Comparison of ENCODE assay signal across 26 cellular contexts in the genomic region with DNA sequence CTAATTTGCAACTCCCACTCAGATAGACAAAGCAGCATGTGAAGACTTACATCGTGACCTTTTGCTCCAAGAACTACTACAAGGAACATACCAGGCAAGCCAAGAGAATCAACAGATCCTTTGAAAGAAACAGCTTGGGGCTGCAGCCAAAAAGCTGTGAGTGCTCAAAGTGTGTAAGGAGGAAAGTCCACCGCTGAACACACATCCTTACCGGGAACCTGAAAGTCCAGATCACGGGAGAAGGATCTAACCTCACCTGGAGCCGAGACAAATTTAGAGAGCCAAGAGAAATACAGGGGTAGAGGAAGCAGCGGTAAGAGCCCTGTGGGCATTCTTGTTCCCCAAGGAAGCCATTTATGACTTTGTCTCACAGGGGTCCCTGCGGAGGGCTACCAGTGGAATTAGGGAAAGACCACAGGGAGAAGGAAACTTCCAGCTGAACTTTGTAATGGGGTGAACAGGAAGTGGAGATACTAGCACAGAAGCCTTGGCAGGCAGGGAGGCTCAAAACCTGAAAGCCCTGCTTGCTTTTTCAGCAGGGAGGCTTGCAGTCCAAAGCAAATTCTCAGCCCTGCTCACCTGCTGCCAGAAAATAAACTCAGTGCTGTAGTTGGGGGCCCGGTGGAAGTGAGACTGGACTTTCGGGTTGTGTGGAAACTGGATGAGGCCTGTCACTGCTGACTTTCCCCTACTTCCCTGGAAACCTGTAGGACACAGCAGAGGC.
"Had no signal": no experiment of that assay in that cellular context is flagged by ENCODE, and none has a peak within 500 bp of the region (broad histone marks: within the 10 kb centered on the region; RNA-seq: fewer than 3 reads in every experiment).

No MANE protein-coding gene starts in this region.

- DNase-seq: activated B cell treated with CpG ODN at 0.5 μM for 24 hours; activated CD4-positive, alpha-beta T cell treated with anti-CD3 and anti-CD28 coated beads for 36 hours; activated CD4-positive, alpha-beta T cell treated with anti-CD3 and anti-CD28 coated beads, Interleukin-2, amount 50 U/mL, for 4 hours; activated CD8-positive, alpha-beta memory T cell treated with anti-CD3 and anti-CD28 coated beads for 24 hours; activated CD8-positive, alpha-beta memory T cell treated with anti-CD3 and anti-CD28 coated beads, Interleukin-2, amount 50 U/mL, for 4 hours; activated naive CD4-positive, alpha-beta T cell; activated T-cell treated with anti-CD3 and anti-CD28 coated beads, Interleukin-2, amount 50 U/mL, for 4 hours; adrenal gland; dorsolateral prefrontal cortex; gastrocnemius medialis; hypothalamus; mesendoderm; naive thymus-derived CD8-positive, alpha-beta T cell; right cardiac atrium; stimulated activated CD4-positive, alpha-beta T cell treated with anti-CD3 and anti-CD28 coated beads, Interleukin-12 subunit alpha, Interleukin-12 subunit beta, amount 100 ng/mL, for 4 hours; T-helper 1 cell had no signal

- H3K4me3 ChIP-seq: adrenal gland, ascending aorta, dorsolateral prefrontal cortex, esophagus muscularis mucosa, gastrocnemius medialis, pancreas, thoracic aorta had no signal

- H3K27ac ChIP-seq: adrenal gland, ascending aorta, dorsolateral prefrontal cortex, esophagus muscularis mucosa, gastrocnemius medialis, neutrophil, pancreas, thoracic aorta had no signal

- H3K36me3 Mint-ChIP-seq: stimulated activated effector memory CD8-positive, alpha-beta T cell treated with anti-CD3 and anti-CD28 coated beads, Interleukin-12 subunit alpha, Interleukin-12 subunit beta, amount 100 ng/mL, for 72 hours; type B pancreatic cell had no signal

- H3K27ac Mint-ChIP-seq: activated B cell treated with CpG ODN at 0.5 μM for 24 hours; activated CD4-positive, alpha-beta T cell treated with anti-CD3 and anti-CD28 coated beads for 36 hours; activated naive CD8-positive, alpha-beta T cell; activated T-helper 2 cell treated with anti-CD3 and anti-CD28 coated beads, Interferon-gamma antibody, Interleukin-2, Interleukin-4, amounts not matched to agents 10 μg/mL and 5 μg/mL and 100 μg/mL, durations not matched to agents 14 hours and 24 hours and 36 hours; naive thymus-derived CD8-positive, alpha-beta T cell; stimulated activated effector memory CD8-positive, alpha-beta T cell treated with anti-CD3 and anti-CD28 coated beads, Interleukin-12 subunit alpha, Interleukin-12 subunit beta, amount 100 ng/mL, for 72 hours; type B pancreatic cell had no signal

- H3K9me3 ChIP-seq: adrenal gland, neutrophil, pancreas had no signal

- H3K4me1 ChIP-seq: adrenal gland, ascending aorta, esophagus muscularis mucosa, gastrocnemius medialis, pancreas had no signal

- H3K4me1 Mint-ChIP-seq: activated B cell treated with CpG ODN at 0.5 μM for 24 hours; activated CD4-positive, alpha-beta T cell treated with anti-CD3 and anti-CD28 coated beads for 36 hours; central memory CD8-positive, alpha-beta T cell; naive thymus-derived CD8-positive, alpha-beta T cell; stimulated activated effector memory CD8-positive, alpha-beta T cell treated with anti-CD3 and anti-CD28 coated beads, Interleukin-12 subunit alpha, Interleukin-12 subunit beta, amount 100 ng/mL, for 72 hours had no signal

- H3K27me3 Mint-ChIP-seq: activated CD4-positive, alpha-beta T cell treated with anti-CD3 and anti-CD28 coated beads for 36 hours; activated naive CD8-positive, alpha-beta T cell; central memory CD8-positive, alpha-beta T cell; type B pancreatic cell had no signal

- H3K4me3 Mint-ChIP-seq: activated B cell treated with CpG ODN at 0.5 μM for 24 hours; activated CD4-positive, alpha-beta T cell treated with anti-CD3 and anti-CD28 coated beads for 36 hours; activated naive CD8-positive, alpha-beta T cell; activated T-cell treated with anti-CD3 and anti-CD28 coated beads, Interleukin-2, amount 50 U/mL, for 4 hours; central memory CD8-positive, alpha-beta T cell; naive thymus-derived CD8-positive, alpha-beta T cell; stimulated activated effector memory CD8-positive, alpha-beta T cell treated with anti-CD3 and anti-CD28 coated beads, Interleukin-12 subunit alpha, Interleukin-12 subunit beta, amount 100 ng/mL, for 72 hours; type B pancreatic cell had no signal

- H3K36me3 ChIP-seq: adrenal gland, ascending aorta, esophagus muscularis mucosa, gastrocnemius medialis, neutrophil, pancreas, thoracic aorta had no signal

- ATAC-seq: activated CD4-positive, alpha-beta T cell treated with anti-CD3 and anti-CD28 coated beads for 36 hours; activated T-cell treated with anti-CD3 and anti-CD28 coated beads, Interleukin-2, amount 50 U/mL, for 4 hours; gastrocnemius medialis; naive thymus-derived CD8-positive, alpha-beta T cell; right cardiac atrium; stimulated activated effector memory CD8-positive, alpha-beta T cell treated with anti-CD3 and anti-CD28 coated beads, Interleukin-12 subunit alpha, Interleukin-12 subunit beta, amount 100 ng/mL, for 72 hours had no signal

- H3K27me3 ChIP-seq: adrenal gland, ascending aorta, dorsolateral prefrontal cortex, esophagus muscularis mucosa, gastrocnemius medialis, neutrophil, pancreas had no signal
